In the genomic region with DNA sequence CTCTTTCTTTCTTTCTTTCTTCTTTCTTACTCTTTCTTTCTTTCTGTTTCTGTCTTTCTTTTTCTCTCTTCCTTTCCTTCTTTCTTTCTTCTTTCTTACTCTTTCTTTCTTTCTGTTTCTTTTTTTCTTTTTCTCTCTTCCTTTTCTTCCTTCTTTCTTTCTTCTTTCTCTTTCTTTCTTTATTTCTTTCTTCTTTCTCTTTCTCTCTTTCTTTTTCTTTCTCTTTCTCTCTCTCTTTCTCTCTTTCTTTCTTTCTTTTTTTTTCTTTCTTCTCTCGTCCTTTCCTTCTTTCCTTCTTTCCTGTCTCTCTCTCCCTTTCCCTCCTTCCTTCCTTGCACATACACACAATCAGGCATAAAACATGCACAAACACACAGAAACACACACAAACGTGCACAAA, we compare ENCODE assay signal across 7 cellular contexts.
"Had no signal": no experiment of that assay in that cellular context is flagged by ENCODE, and none has a peak within 500 bp of the region (broad histone marks: within the 10 kb centered on the region; RNA-seq: fewer than 3 reads in every experiment).

No MANE protein-coding gene starts in this region.

- H3K4me3 Mint-ChIP-seq: GM23338, H9, IgD-negative memory B cell had no signal

- H3K27ac ChIP-seq: HL-60, KMS-11 had no signal

- FAIRE-seq: HepG2 had no signal

- H3K9ac ChIP-seq: KMS-11 had no signal

- ATAC-seq: GM23338, HepG2 had no signal

- H3K36me3 Mint-ChIP-seq: IgD-negative memory B cell had no signal

- H2AFZ ChIP-seq: GM23338 had no signal

- H3K4me3 ChIP-seq: GM23338 had no signal

- H3K4me2 ChIP-seq: GM23338, KMS-11 had no signal

- H3K27me3 Mint-ChIP-seq: IgD-negative memory B cell had no signal

- H3K27ac Mint-ChIP-seq: GM23338, H9, IgD-negative memory B cell had no signal

- H3K4me1 Mint-ChIP-seq: GM23338 had no signal

- DNase-seq: H9, HCEC 1CT had no signal
